Comparison of ENCODE assay signal across 23 cellular contexts in genomic region chr2:159585607-159586006, GRCh38.
"Had no signal": no experiment of that assay in that cellular context is flagged by ENCODE, and none has a peak within 500 bp of the region (broad histone marks: within the 10 kb centered on the region; RNA-seq: fewer than 3 reads in every experiment).

No MANE protein-coding gene starts in this region.

- H3K4me1 ChIP-seq: adrenal gland, breast epithelium had no signal

- H3K9ac ChIP-seq: SK-N-SH had no signal

- H3K4me3 Mint-ChIP-seq: activated CD4-positive, alpha-beta memory T cell treated with anti-CD3 and anti-CD28 coated beads, Interleukin-2, amount 10 ng/mL, durations not matched to agents 7 days and 5 days; activated CD4-positive, alpha-beta T cell treated with anti-CD3 and anti-CD28 coated beads for 36 hours; activated naive CD8-positive, alpha-beta T cell treated with anti-CD3 and anti-CD28 coated beads, Interleukin-2, amount 10 ng/mL, durations not matched to agents 7 days and 5 days; activated T-cell treated with anti-CD3 and anti-CD28 coated beads, Interleukin-2, amount 50 U/mL, for 72 hours had no signal

- H3K27ac Mint-ChIP-seq: activated CD4-positive, alpha-beta memory T cell treated with anti-CD3 and anti-CD28 coated beads, Interleukin-2, amount 10 ng/mL, durations not matched to agents 7 days and 5 days; activated CD4-positive, alpha-beta T cell treated with anti-CD3 and anti-CD28 coated beads for 36 hours; activated naive CD8-positive, alpha-beta T cell treated with anti-CD3 and anti-CD28 coated beads, Interleukin-2, amount 10 ng/mL, durations not matched to agents 7 days and 5 days; activated T-cell treated with anti-CD3 and anti-CD28 coated beads, Interleukin-2, amount 50 U/mL, for 72 hours; activated T-helper 2 cell treated with anti-CD3 and anti-CD28 coated beads, Interferon-gamma antibody, Interleukin-2, Interleukin-4, amounts not matched to agents 10 μg/mL and 5 μg/mL and 100 μg/mL, durations not matched to agents 14 hours and 24 hours and 36 hours had no signal

- H3K9me3 Mint-ChIP-seq: activated CD4-positive, alpha-beta memory T cell treated with anti-CD3 and anti-CD28 coated beads, Interleukin-2, amount 10 ng/mL, durations not matched to agents 7 days and 5 days; activated naive CD8-positive, alpha-beta T cell treated with anti-CD3 and anti-CD28 coated beads, Interleukin-2, amount 10 ng/mL, durations not matched to agents 7 days and 5 days; activated T-cell treated with anti-CD3 and anti-CD28 coated beads, Interleukin-2, amount 50 U/mL, for 72 hours; activated T-helper 2 cell treated with anti-CD3 and anti-CD28 coated beads, Interferon-gamma antibody, Interleukin-2, Interleukin-4, amounts not matched to agents 10 μg/mL and 5 μg/mL and 100 μg/mL, durations not matched to agents 14 hours and 24 hours and 36 hours had no signal

- H3K36me3 ChIP-seq: adrenal gland, breast epithelium, WERI-Rb-1 had no signal

- DNase-seq: activated CD4-positive, alpha-beta memory T cell treated with anti-CD3 and anti-CD28 coated beads, Interleukin-2, amount 10 ng/mL, durations not matched to agents 7 days and 5 days; activated CD4-positive, alpha-beta T cell treated with anti-CD3 and anti-CD28 coated beads for 36 hours; activated CD4-positive, alpha-beta T cell treated with anti-CD3 and anti-CD28 coated beads, Interleukin-2, amount 50 U/mL, for 1 hour; activated CD8-positive, alpha-beta memory T cell treated with anti-CD3 and anti-CD28 coated beads, Interleukin-2, amount 50 U/mL, for 4 hours; activated gamma-delta T cell treated with Interleukin-2 at 50 U/mL for 16 hours; activated naive CD4-positive, alpha-beta T cell treated with anti-CD3 and anti-CD28 coated beads, Interleukin-2, amount 50 U/mL, for 16 hours; activated naive CD8-positive, alpha-beta T cell treated with anti-CD3 and anti-CD28 coated beads, Interleukin-2, amount 10 ng/mL, durations not matched to agents 7 days and 5 days; activated T-cell treated with anti-CD3 and anti-CD28 coated beads, Interleukin-2, amount 50 U/mL, for 72 hours; adrenal gland; anterior cingulate cortex; caudate nucleus; NCI-H1105 treated with DMSO at 0.1 percent for 48 hours; NCI-H1436 treated with DMSO at 0.1 percent for 48 hours; NCI-H187; NCI-H2081 treated with DMSO at 0.1 percent for 48 hours; NCI-H446; RPMI8226; SK-N-SH; T-helper 1 cell; WERI-Rb-1 had no signal

- H3K4me1 Mint-ChIP-seq: activated CD4-positive, alpha-beta memory T cell treated with anti-CD3 and anti-CD28 coated beads, Interleukin-2, amount 10 ng/mL, durations not matched to agents 7 days and 5 days; activated CD4-positive, alpha-beta T cell treated with anti-CD3 and anti-CD28 coated beads for 36 hours had no signal

- ATAC-seq: activated CD4-positive, alpha-beta T cell treated with anti-CD3 and anti-CD28 coated beads for 36 hours; activated T-cell treated with anti-CD3 and anti-CD28 coated beads, Interleukin-2, amount 50 U/mL, for 72 hours; Right ventricle myocardium inferior had no signal

- H3K27me3 ChIP-seq: adrenal gland, breast epithelium had no signal

- H3K4me3 ChIP-seq: adrenal gland, breast epithelium had no signal

- H3K27ac ChIP-seq: adrenal gland, breast epithelium, WERI-Rb-1 had no signal

- H3K27me3 Mint-ChIP-seq: activated CD4-positive, alpha-beta memory T cell treated with anti-CD3 and anti-CD28 coated beads, Interleukin-2, amount 10 ng/mL, durations not matched to agents 7 days and 5 days; activated CD4-positive, alpha-beta T cell treated with anti-CD3 and anti-CD28 coated beads for 36 hours; activated naive CD8-positive, alpha-beta T cell treated with anti-CD3 and anti-CD28 coated beads, Interleukin-2, amount 10 ng/mL, durations not matched to agents 7 days and 5 days had no signal

- H3K9me3 ChIP-seq: adrenal gland, breast epithelium, SK-N-SH had no signal

- H3K36me3 Mint-ChIP-seq: activated naive CD8-positive, alpha-beta T cell treated with anti-CD3 and anti-CD28 coated beads, Interleukin-2, amount 10 ng/mL, durations not matched to agents 7 days and 5 days had no signal
